Comparison of ENCODE assay signal across 9 cellular contexts in genomic region chr3:44509393-44509921, GRCh38. TPM values are rescaled to one million over a fixed set of nuclear protein-coding genes. Genes with fewer than 3 reads are reported as not detected.
DNase-seq lines count a peak whose midpoint lies in the region; ATAC-seq, FAIRE-seq and TF ChIP-seq lines count a peak whose summit lies in the region.
"Had no signal": no experiment of that assay in that cellular context is flagged by ENCODE, and none has a peak within 500 bp of the region (broad histone marks: within the 10 kb centered on the region; RNA-seq: fewer than 3 reads in every experiment).

No MANE protein-coding gene starts in this region.

- H3K36me3 ChIP-seq in KMS-11 (ENCODE audit: insufficient read depth) (no peaks in the 10 kb centered on the region), right lobe of liver (no peaks in the 10 kb centered on the region), upper lobe of left lung (peaks cover 0 to 3% (median 0%) of the 10 kb centered on the region in 4 donors)

- H3K4me1 Mint-ChIP-seq in brain, result peaks cover 44% of the 10 kb centered on the region

- peaks cover 14 to 32% (median 25%) of the 10 kb centered on the region in 5 experiments for H3K9me3 Mint-ChIP-seq in brain

- ATAC-seq in right lobe of liver (no peak), upper lobe of left lung (ENCODE audit: low FRiP score in 2 of 2) (no peak)

- no peaks in the 10 kb centered on the region for H3K4me1 ChIP-seq in KMS-11 (ENCODE audit: low read depth, poor library complexity, severe bottlenecking)
- peaks cover 0 to 5% (median 2%) of the 10 kb centered on the region in 4 donors for H3K4me1 ChIP-seq in right lobe of liver
- H3K4me1 ChIP-seq in upper lobe of left lung, result peaks cover 14 to 27% (median 17%) of the 10 kb centered on the region in 4 donors

- TF ChIP-seq POLR2A in right lobe of liver (IDR thresholded peaks at IDR 0.05) (no peak), upper lobe of left lung (IDR thresholded peaks at IDR 0.05) (no peak)

- H3K27me3 Mint-ChIP-seq in brain, result peaks cover 7% of the 10 kb centered on the region

- no peak overlapping the region for H2AFZ ChIP-seq in KMS-11 (ENCODE audit: low read depth)

- 31% methylated on average over 2 of the region's 2 CpGs for WGBS in right lobe of liver (ENCODE audit: insufficient coverage, low coverage, low lambda C conversion rate, missing lambda C conversion rate)
- WGBS in upper lobe of left lung, 2 donors, result 51 to 77% methylated on average over 2 of the region's 2 CpGs

- intact Hi-C loops in right lobe of liver (cut with DNase I), result no loop called here

- FAIRE-seq in GM19239 (lab: Jason Lieb, UNC), result no peak
- FAIRE-seq: TTC549 had no signal

- no peak overlapping the region for H3K9ac ChIP-seq in KMS-11

- no peak for TF ChIP-seq EP300 in upper lobe of left lung (IDR thresholded peaks at IDR 0.05)

- 0 out of 2 replicates have a peak overlapping the region, but pooled peaks have one; percentile 40 for H3K27ac ChIP-seq in KMS-11
- peak overlapping the region in 1 of 3 donors; percentile 74 for H3K27ac ChIP-seq in right lobe of liver
- peak overlapping the region in 3 of 4 donors; percentile 87 to 95 (median 90) for H3K27ac ChIP-seq in upper lobe of left lung

- peak overlapping the region; percentile 91 to 100 (median 96) for H3K4me3 Mint-ChIP-seq in brain

- peak overlapping the region; percentile 61 for H3K4me3 ChIP-seq in GM12864 (ENCODE audit: low read depth, low read length)
- H3K4me3 ChIP-seq in KMS-11 (IDR thresholded peaks at IDR 0.05; ENCODE audit: insufficient read depth, low read depth, low read length), result peak overlapping the region; percentile 16
- H3K4me3 ChIP-seq in right lobe of liver, result peak overlapping the region; percentile 88 to 99 (median 97)
- H3K4me3 ChIP-seq in upper lobe of left lung, result peak overlapping the region; percentile 86 to 96 (median 94)

- H3K79me2 ChIP-seq in KMS-11 (ENCODE audit: insufficient read depth, low read depth), result peaks cover 25% of the 10 kb centered on the region; the same call in 1 of the 2 replicates

- TF ChIP-seq CTCF in GM12864 (IDR thresholded peaks at IDR 0.05; ENCODE audit: low read depth, low read length, missing control alignments) (no peak), KMS-11 (conservative IDR thresholded peaks at IDR 0.05; ENCODE audit: low read depth, low read length) (no peak), brain (conservative IDR thresholded peaks at IDR 0.05) (no peak), right lobe of liver (IDR thresholded peaks at IDR 0.05) (no peak), upper lobe of left lung (IDR thresholded peaks at IDR 0.05) (no peak)

- H3K36me3 Mint-ChIP-seq in brain, result peaks cover 44% of the 10 kb centered on the region

- DNase-seq in GM12864 (ENCODE audit: low read depth), result no peak
- DNase-seq in right lobe of liver, result no peak
- no peak for DNase-seq in upper lobe of left lung
- no peak for DNase-seq in HuH-7 (ENCODE audit: low spot score)
- DNase-seq in NCI-H2227 treated with DMSO at 0.1 percent for 48 hours (lab: John Stamatoyannopoulos, UW), result no peak
- DNase-seq in GM19239 (ENCODE audit: insufficient read length, low spot score), result no peak

- peak overlapping the region; percentile 87 to 100 (median 99) for H3K27ac Mint-ChIP-seq in brain

- no peaks in the 10 kb centered on the region for H3K27me3 ChIP-seq in KMS-11 (ENCODE audit: insufficient read depth, low read depth)
- H3K27me3 ChIP-seq in right lobe of liver, result no peaks in the 10 kb centered on the region
- no peaks in the 10 kb centered on the region for H3K27me3 ChIP-seq in upper lobe of left lung

- H3K9me3 ChIP-seq in right lobe of liver, result peaks cover 0 to 9% (median 0%) of the 10 kb centered on the region in 4 donors
- no peaks in the 10 kb centered on the region for H3K9me3 ChIP-seq in upper lobe of left lung

- H3K4me2 ChIP-seq in KMS-11, result peak overlapping the region; percentile 50

- no peaks in the 10 kb centered on the region for H4K20me1 ChIP-seq in KMS-11 (ENCODE audit: insufficient read depth)

RNA-seq across cellular contexts. Expression of gene ZNF445, which starts 32.0 kb away (rescaled TPM):
- polyA plus RNA-seq in brain (ENCODE audit: insufficient read depth, low read depth, low replicate concordance), result 11.6 TPM
- total RNA-seq in right lobe of liver, result 10 to 100 TPM in 1 of 6 experiments, 1 to 10 TPM in 5; 3.2 to 10.1 (median 8.9) TPM
- 10 to 100 TPM in 4 of 6 donors, 1 to 10 TPM in 2; 6.7 to 20.0 (median 12.9) TPM for total RNA-seq in upper lobe of left lung

RNA-seq across cellular contexts. Expression of gene ZKSCAN7, which starts 45.5 kb away (rescaled TPM):
- 6.8 TPM for polyA plus RNA-seq in brain (ENCODE audit: insufficient read depth, low read depth, low replicate concordance)
- total RNA-seq in right lobe of liver (1 to 10 TPM; 1.2 to 2.5 (median 1.4) TPM), upper lobe of left lung (10 to 100 TPM in 1 of 6 donors, 1 to 10 TPM in 5; 2.9 to 13.6 (median 3.5) TPM)

Comparison
In these comparisons a context has a peak if more than half of its experiments do, and no peak if none do; other contexts are left out.
1. H3K4me3 ChIP-seq: peak in every context shown above with its lines; median percentile 97 in right lobe of liver; 94 in upper lobe of left lung; 61 in GM12864; 16 in KMS-11.